Comparison of ENCODE assay signal across 8 cellular contexts in the genomic region with DNA sequence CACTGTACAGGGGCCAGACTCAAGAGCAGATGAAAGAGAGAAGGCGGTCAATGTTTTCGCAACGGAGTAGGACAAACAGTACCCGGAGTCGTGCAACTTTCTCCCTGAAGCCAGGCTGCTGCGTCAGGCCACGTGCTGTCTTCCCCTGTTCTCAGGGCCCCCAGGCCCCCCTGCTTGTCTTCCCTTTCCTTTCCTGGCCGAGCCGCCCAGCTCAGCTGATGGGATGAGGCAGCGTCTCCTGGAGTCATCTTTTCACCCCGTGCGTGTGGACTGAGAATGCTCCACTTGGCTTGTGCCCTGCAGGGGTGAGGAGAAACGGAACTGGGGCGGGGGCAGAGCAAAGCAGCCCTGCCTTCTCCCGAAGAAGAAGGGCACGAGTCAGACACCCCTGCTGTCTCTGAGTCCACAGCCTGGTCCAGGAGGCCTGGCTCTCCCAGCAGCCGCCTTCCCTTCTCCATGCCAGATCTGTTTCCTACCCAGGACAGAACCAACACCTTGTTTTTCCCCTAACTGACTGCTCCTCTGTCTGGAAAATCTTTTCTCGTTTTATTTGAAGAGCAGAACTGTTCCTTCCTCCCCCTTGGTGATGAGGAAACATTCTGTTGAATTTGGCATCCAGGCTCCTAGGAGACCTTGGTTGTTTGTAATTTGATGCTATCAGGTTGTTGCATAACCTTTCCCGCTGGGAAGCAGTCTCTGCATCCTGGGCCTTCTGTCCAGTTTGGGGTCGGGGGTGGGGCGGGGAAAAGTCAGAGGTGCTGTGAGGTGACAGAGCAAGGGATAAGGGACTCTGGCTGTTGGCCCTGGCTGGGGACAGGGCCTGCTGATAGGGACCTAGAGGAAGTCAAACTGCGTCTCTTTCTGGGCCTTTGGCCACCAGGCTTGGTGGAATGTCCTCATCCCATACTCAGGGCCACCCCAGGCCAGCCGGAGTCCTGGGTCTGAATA.
DNase-seq lines count a peak whose midpoint lies in the region; ATAC-seq and TF ChIP-seq lines count a peak whose summit lies in the region.

No MANE protein-coding gene starts in this region.

- peak overlapping the region; percentile 33 for H3K27ac Mint-ChIP-seq in T-helper 1 cell treated with Interleukin-12 subunit alpha and Interleukin-12 subunit beta and Interleukin-4 antibody, amounts not matched to agents 30 μg/mL and 1 μg/mL, for 36 hours
- H3K27ac Mint-ChIP-seq in effector memory CD8-positive, alpha-beta T cell: no peak overlapping the region
- H3K27ac Mint-ChIP-seq in activated naive CD8-positive, alpha-beta T cell treated with anti-CD3 and anti-CD28 coated beads, Interleukin-2, amount 50 U/mL, for 24 hours: no peak overlapping the region

- peak overlapping the region; percentile 99 for H3K27ac ChIP-seq in brain microvascular endothelial cell
- peak overlapping the region in 20 of 21 experiments; percentile 42 to 90 (median 76) for H3K27ac ChIP-seq in skin epidermis

- in situ Hi-C loops in brain microvascular endothelial cell (cut with HindIII; ENCODE audit: low pct_ligation_motif_present, low sequenced_read_pairs): no loop called here

- H3K9me3 Mint-ChIP-seq in T-helper 1 cell treated with Interleukin-12 subunit alpha and Interleukin-12 subunit beta and Interleukin-4 antibody, amounts not matched to agents 30 μg/mL and 1 μg/mL, for 36 hours: no peaks in the 10 kb centered on the region
- H3K9me3 Mint-ChIP-seq in effector memory CD8-positive, alpha-beta T cell: no peaks in the 10 kb centered on the region
- H3K9me3 Mint-ChIP-seq in activated naive CD8-positive, alpha-beta T cell treated with anti-CD3 and anti-CD28 coated beads, Interleukin-2, amount 50 U/mL, for 24 hours: no peaks in the 10 kb centered on the region

- no peak for ATAC-seq in effector memory CD8-positive, alpha-beta T cell (replicated peaks)
- no peak for ATAC-seq in activated naive CD8-positive, alpha-beta T cell treated with anti-CD3 and anti-CD28 coated beads, Interleukin-2, amount 50 U/mL, for 24 hours
- no peak for ATAC-seq in HG02571 (IDR thresholded peaks at IDR 0.05; ENCODE audit: unreplicated experiment)

- peaks cover 3% of the 10 kb centered on the region for H3K4me1 Mint-ChIP-seq in T-helper 1 cell treated with Interleukin-12 subunit alpha and Interleukin-12 subunit beta and Interleukin-4 antibody, amounts not matched to agents 30 μg/mL and 1 μg/mL, for 36 hours (ENCODE audit: low read depth)
- H3K4me1 Mint-ChIP-seq in effector memory CD8-positive, alpha-beta T cell (ENCODE audit: low read depth in 2 of 2): peaks cover 3% of the 10 kb centered on the region in 2 donors
- peaks cover 19% of the 10 kb centered on the region for H3K4me1 Mint-ChIP-seq in activated naive CD8-positive, alpha-beta T cell treated with anti-CD3 and anti-CD28 coated beads, Interleukin-2, amount 50 U/mL, for 24 hours

- H3K27me3 Mint-ChIP-seq in T-helper 1 cell treated with Interleukin-12 subunit alpha and Interleukin-12 subunit beta and Interleukin-4 antibody, amounts not matched to agents 30 μg/mL and 1 μg/mL, for 36 hours (ENCODE audit: low read depth): peaks cover 16% of the 10 kb centered on the region
- no peaks in the 10 kb centered on the region for H3K27me3 Mint-ChIP-seq in effector memory CD8-positive, alpha-beta T cell
- H3K27me3 Mint-ChIP-seq in activated naive CD8-positive, alpha-beta T cell treated with anti-CD3 and anti-CD28 coated beads, Interleukin-2, amount 50 U/mL, for 24 hours: no peaks in the 10 kb centered on the region

- H3K27me3 ChIP-seq in brain microvascular endothelial cell (replicated peaks): no peaks in the 10 kb centered on the region

- H3K36me3 Mint-ChIP-seq in T-helper 1 cell treated with Interleukin-12 subunit alpha and Interleukin-12 subunit beta and Interleukin-4 antibody, amounts not matched to agents 30 μg/mL and 1 μg/mL, for 36 hours (ENCODE audit: low read depth): peaks cover 1% of the 10 kb centered on the region
- peaks cover 3% of the 10 kb centered on the region for H3K36me3 Mint-ChIP-seq in effector memory CD8-positive, alpha-beta T cell (ENCODE audit: insufficient read depth)
- no peaks in the 10 kb centered on the region for H3K36me3 Mint-ChIP-seq in activated naive CD8-positive, alpha-beta T cell treated with anti-CD3 and anti-CD28 coated beads, Interleukin-2, amount 50 U/mL, for 24 hours (ENCODE audit: low read depth)

- no peak for DNase-seq in T-helper 1 cell
- DNase-seq in brain microvascular endothelial cell: peak; percentile 96
- DNase-seq in iris pigment epithelial cell (ENCODE audit: low read depth): peak; percentile 96
- no peak for DNase-seq in effector memory CD8-positive, alpha-beta T cell
- no peak for DNase-seq in activated naive CD8-positive, alpha-beta T cell treated with anti-CD3 and anti-CD28 coated beads, Interleukin-2, amount 50 U/mL, for 24 hours

- TF ChIP-seq CTCF in brain microvascular endothelial cell (IDR thresholded peaks at IDR 0.05; ENCODE audit: low read depth, low read length, missing control alignments): no peak

- H3K4me3 Mint-ChIP-seq in T-helper 1 cell treated with Interleukin-12 subunit alpha and Interleukin-12 subunit beta and Interleukin-4 antibody, amounts not matched to agents 30 μg/mL and 1 μg/mL, for 36 hours: no peak overlapping the region
- H3K4me3 Mint-ChIP-seq in effector memory CD8-positive, alpha-beta T cell: no peak overlapping the region
- no peak overlapping the region for H3K4me3 Mint-ChIP-seq in activated naive CD8-positive, alpha-beta T cell treated with anti-CD3 and anti-CD28 coated beads, Interleukin-2, amount 50 U/mL, for 24 hours

- no peaks in the 10 kb centered on the region for H3K36me3 ChIP-seq in brain microvascular endothelial cell (replicated peaks)

- H3K4me3 ChIP-seq in brain microvascular endothelial cell (ENCODE audit: low read depth, low read length) (no peak overlapping the region), skin epidermis (no peak overlapping the region)

Comparison
In these comparisons a context has a peak if more than half of its experiments do, and no peak if none do; other contexts are left out.
1. DNase-seq: peak in brain microvascular endothelial cell (single experiment) and iris pigment epithelial cell (single experiment); none in T-helper 1 cell (0 of 5), effector memory CD8-positive, alpha-beta T cell (0 of 3) and activated naive CD8-positive, alpha-beta T cell treated with anti-CD3 and anti-CD28 coated beads, Interleukin-2, amount 50 U/mL, for 24 hours (single experiment).